ENCODE assay signal across 12 cellular contexts in genomic region chr11:18324381-18324780, GRCh38. TPM values are rescaled to one million over a fixed set of nuclear protein-coding genes. Genes with fewer than 3 reads are reported as not detected.
DNase-seq lines count a peak whose midpoint lies in the region; ATAC-seq and TF ChIP-seq lines count a peak whose summit lies in the region.
"Had no signal": no experiment of that assay in that cellular context is flagged by ENCODE, and none has a peak within 500 bp of the region (broad histone marks: within the 10 kb centered on the region; RNA-seq: fewer than 3 reads in every experiment).

No MANE protein-coding gene starts in this region.

- ATAC-seq in heart right ventricle (no peak), thoracic aorta (ENCODE audit: insufficient number of reproducible peaks, low FRiP score, low read depth) (no peak)

- WGBS in heart right ventricle, 2 donors = 53 to 65% methylated on average over 1 of the region's 1 CpG

- no peak for DNase-seq in left ventricle myocardium inferior
- no peak for DNase-seq in heart right ventricle
- no peak for DNase-seq in epithelial cell of proximal tubule (ENCODE audit: low read depth)
- DNase-seq in thoracic aorta (ENCODE audit: low spot score) = no peak
- no peak for DNase-seq in activated gamma-delta T cell treated with Interleukin-2 at 50 U/mL for 16 hours
- DNase-seq in mesenteric fat pad (ENCODE audit: low spot score) = no peak
- no peak for DNase-seq in LoVo (ENCODE audit: low spot score)
- DNase-seq: foreskin melanocyte, NCI-H1417 treated with DMSO at 0.1 percent for 48 hours, transverse colon had no signal

- H3K36me3 ChIP-seq in left ventricle myocardium inferior = peaks cover 19% of the 10 kb centered on the region
- peaks cover 0 to 47% (median 8%) of the 10 kb centered on the region in 9 donors for H3K36me3 ChIP-seq in heart right ventricle
- H3K36me3 ChIP-seq in SU-DHL-6 (ENCODE audit: low read length) = peaks cover 21% of the 10 kb centered on the region
- H3K36me3 ChIP-seq in thoracic aorta = peaks cover 2% of the 10 kb centered on the region

- H3K4me3 ChIP-seq in left ventricle myocardium inferior (peak overlapping the region; percentile 91), heart right ventricle (peak overlapping the region in 5 of 10 donors; percentile 1 to 87 (median 8)), SU-DHL-6 (ENCODE audit: insufficient read depth, low read length, poor library complexity, severe bottlenecking) (peak overlapping the region; percentile 90), epithelial cell of proximal tubule (ENCODE audit: low read depth, low read length) (peak overlapping the region; percentile 69), thoracic aorta (peak overlapping the region; percentile 94)

- no peak overlapping the region for H2AFZ ChIP-seq in SU-DHL-6 (ENCODE audit: low read depth, low read length, severe bottlenecking)

- peaks cover 2% of the 10 kb centered on the region; the same call in 1 of the 2 replicates for H3F3A ChIP-seq in SU-DHL-6 (ENCODE audit: insufficient read depth)

- H3K4me2 ChIP-seq in SU-DHL-6 (ENCODE audit: low read depth, low read length, poor library complexity, severe bottlenecking) = peak overlapping the region; percentile 96

- peak overlapping the region; percentile 79 for H3K9ac ChIP-seq in SU-DHL-6 (ENCODE audit: low read length)

- H3K27me3 ChIP-seq in left ventricle myocardium inferior (ENCODE audit: low read depth) = no peaks in the 10 kb centered on the region
- H3K27me3 ChIP-seq in heart right ventricle = no peaks in the 10 kb centered on the region
- no peaks in the 10 kb centered on the region for H3K27me3 ChIP-seq in SU-DHL-6 (ENCODE audit: low read length)
- H3K27me3 ChIP-seq in thoracic aorta (replicated peaks; ENCODE audit: insufficient read depth) = no peaks in the 10 kb centered on the region
- H3K27me3 ChIP-seq: transverse colon had no signal

- peaks cover 77% of the 10 kb centered on the region for H3K4me1 ChIP-seq in left ventricle myocardium inferior
- peaks cover 0 to 71% (median 53%) of the 10 kb centered on the region in 9 donors for H3K4me1 ChIP-seq in heart right ventricle
- H3K4me1 ChIP-seq in thoracic aorta (ENCODE audit: control insufficient read depth in 1 of 2, low read depth in 2 of 2) = peaks cover 31 to 44% of the 10 kb centered on the region in 2 donors

- H3K27ac ChIP-seq in left ventricle myocardium inferior (replicated peaks) (peak overlapping the region; percentile 41), heart right ventricle (peak overlapping the region in 1 of 10 donors; percentile 96), SU-DHL-6 (ENCODE audit: low read depth, low read length) (no peak overlapping the region), thoracic aorta (no peak overlapping the region)

- no peaks in the 10 kb centered on the region for H3K9me3 ChIP-seq in left ventricle myocardium inferior (replicated peaks)
- H3K9me3 ChIP-seq in heart right ventricle = no peaks in the 10 kb centered on the region
- H3K9me3 ChIP-seq in SU-DHL-6 (ENCODE audit: insufficient read depth, low read length) = no peaks in the 10 kb centered on the region
- H3K9me3 ChIP-seq in thoracic aorta = no peaks in the 10 kb centered on the region
- H3K9me3 ChIP-seq: transverse colon had no signal

- TF ChIP-seq CTCF in left ventricle myocardium inferior (IDR thresholded peaks at IDR 0.05; ENCODE audit: borderline replicate concordance) (no peak), heart right ventricle (IDR thresholded peaks at IDR 0.05) (no peak), SU-DHL-6 (IDR thresholded peaks at IDR 0.05; ENCODE audit: insufficient read depth, low read length, poor library complexity, severe bottlenecking) (no peak), epithelial cell of proximal tubule (conservative IDR thresholded peaks at IDR 0.05; ENCODE audit: low read depth, low read length) (no peak), thoracic aorta (IDR thresholded peaks at IDR 0.05) (no peak)

- H3K79me2 ChIP-seq in SU-DHL-6 (ENCODE audit: insufficient read depth, low read length) = peaks cover 89% of the 10 kb centered on the region

- H4K20me1 ChIP-seq in SU-DHL-6 (ENCODE audit: low read depth, low read length) = no peaks in the 10 kb centered on the region

- H3K9me2 ChIP-seq in SU-DHL-6 (replicated peaks; ENCODE audit: insufficient read depth, low read length) = no peaks in the 10 kb centered on the region

- intact Hi-C loops in left ventricle myocardium inferior (cut with micrococcal nuclease) = no loop called here
- intact Hi-C loops in heart right ventricle (cut with DNase I) = loop anchor here in 7 of 10 donors (5.0 to 10.0 kb wide), 7 partner anchors 58 to 310 kb away; partner anchors contain the start of genes SPTY2D1 (in 3 of the 7), TSG101 (in 2 of the 7) and LDHA (in 1 of the 7)

RNA-seq across cellular contexts. Expression of gene GTF2H1, which starts 2.0 kb away (rescaled TPM):
- total RNA-seq in left ventricle myocardium inferior (24.3 TPM), heart right ventricle (10 to 100 TPM; 19.6 to 27.9 (median 25.2) TPM), epithelial cell of proximal tubule (30.8 and 47.9 TPM in 2 replicates), thoracic aorta (10 to 100 TPM; 32.9 to 58.1 TPM), mesenteric fat pad (43.5 TPM)
- polyA plus RNA-seq in heart right ventricle = 10 to 100 TPM; 14.9 to 15.5 TPM

RNA-seq across cellular contexts. Expression of gene HPS5, which starts 2.4 kb away (rescaled TPM):
- 11.5 TPM for total RNA-seq in left ventricle myocardium inferior
- 10 to 100 TPM in 9 of 10 donors, 1 to 10 TPM in 1; 9.9 to 14.9 (median 12.5) TPM for total RNA-seq in heart right ventricle
- 1 to 10 TPM; 5.3 to 5.5 TPM for polyA plus RNA-seq in heart right ventricle
- total RNA-seq in epithelial cell of proximal tubule = 11.5 and 16.9 TPM in 2 replicates
- 100 to 1,000 TPM in 1 of 2 donors, 10 to 100 TPM in 1; 42.9 to 139 TPM for total RNA-seq in thoracic aorta
- 26.4 TPM for total RNA-seq in mesenteric fat pad

RNA-seq across cellular contexts. Expression of gene SAA1, which starts 58.3 kb away (rescaled TPM):
- not detected for total RNA-seq in left ventricle myocardium inferior
- 10 to 100 TPM in 1 of 10 donors, 1 to 10 TPM in 5, under 1 TPM in 2, not detected in 2; 0.57 to 29.0 (median 1.6) TPM for total RNA-seq in heart right ventricle
- polyA plus RNA-seq in heart right ventricle = 10 to 100 TPM; 10.1 to 16.1 TPM
- total RNA-seq in epithelial cell of proximal tubule = 46.7 and 69.7 TPM in 2 replicates
- total RNA-seq in thoracic aorta = 10 to 100 TPM in 1 of 2 donors, 1 to 10 TPM in 1; 6.5 to 18.9 TPM
- 5,251 TPM for total RNA-seq in mesenteric fat pad
- total RNA-seq: activated CD8-positive, alpha-beta memory T cell treated with anti-CD3 and anti-CD28 coated beads for 36 hours had no signal

Comparison
In these comparisons a context has a peak if more than half of its experiments do, and no peak if none do; other contexts are left out.
1. RNA of gene SAA1, which starts 58.3 kb away (total RNA-seq): 5,251 TPM in mesenteric fat pad (single experiment); 46.7 to 69.7 TPM in epithelial cell of proximal tubule, 6.5 to 18.9 TPM in thoracic aorta, 0.57 to 29.0 TPM in heart right ventricle and not detected in left ventricle myocardium inferior (single experiment); every median in the first group is over 10 times any median in the second.